ENCODE assay signal across 8 cellular contexts in the genomic region with DNA sequence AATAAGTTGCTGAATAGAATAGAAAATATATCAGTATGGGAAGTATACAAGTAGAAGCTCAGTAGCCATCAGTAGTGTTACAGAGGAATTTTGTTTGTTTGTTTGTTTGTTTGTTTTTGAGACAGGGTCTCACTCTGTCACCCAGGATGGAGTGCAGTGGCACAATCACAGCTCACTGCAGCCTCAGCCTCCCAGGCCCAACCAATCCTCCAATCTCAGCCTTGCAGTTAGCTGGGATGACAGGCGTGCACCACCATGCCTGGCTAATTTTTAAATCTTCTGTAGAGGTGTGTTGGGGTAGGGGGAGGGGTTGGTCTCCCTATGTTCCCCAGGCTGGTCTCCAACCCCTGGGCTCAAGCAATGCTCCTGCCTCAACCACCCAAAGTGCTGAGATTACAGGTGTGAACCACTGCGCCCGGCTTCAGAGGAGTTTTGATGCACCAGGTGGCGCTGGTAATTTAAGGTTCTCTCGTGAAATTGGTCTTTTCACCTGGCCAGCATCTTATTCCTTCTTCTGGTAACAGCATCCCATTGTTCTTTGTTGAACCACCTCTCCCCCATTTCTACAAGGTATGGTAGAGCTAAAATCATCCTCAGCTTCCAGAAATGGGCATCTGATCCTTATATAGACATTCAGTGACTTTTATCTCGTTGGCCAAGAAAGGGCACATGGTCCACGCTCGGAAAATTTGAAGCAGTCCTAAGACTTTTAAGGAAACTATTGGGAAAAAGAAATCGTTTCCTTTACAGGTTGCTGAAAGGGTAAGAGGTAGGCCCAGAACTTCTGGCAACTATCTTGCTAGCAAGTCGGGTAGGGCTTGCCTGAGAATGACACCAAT.
A peak's percentile ranks its signal among the peaks of the same experiment; 100 is the strongest.
DNase-seq lines count a peak whose midpoint lies in the region; TF ChIP-seq lines count a peak whose summit lies in the region.

No MANE protein-coding gene starts in this region.

- no peak overlapping the region for H3K27ac ChIP-seq in tibial artery

- DNase-seq in GM10266 (ENCODE audit: extremely low spot score) (peak; percentile 34), H7 (peak; percentile 56), NCI-H748 (lab: John Stamatoyannopoulos, UW; ENCODE audit: unreplicated experiment) (peak; percentile 71), activated T-cell treated with anti-CD3 and anti-CD28 coated beads for 48 hours (ENCODE audit: low read depth) (peak; percentile 37), cardiac septum (ENCODE audit: low spot score) (peak; percentile 74), tibial artery (no peak), mesothelial cell of epicardium (ENCODE audit: low spot score in 2 of 2, unreplicated experiment in 2 of 2) (no peak)
- DNase-seq in stimulated activated CD4-positive, alpha-beta T cell treated with anti-CD3 and anti-CD28 coated beads, Interleukin-4, amount 100 ng/mL, for 1 hour, result peak; percentile 60

- H3K27me3 Mint-ChIP-seq in mesothelial cell of epicardium (ENCODE audit: low read depth), result no peaks in the 10 kb centered on the region

- H3K36me3 ChIP-seq in H7 (replicated peaks; ENCODE audit: control insufficient read depth, insufficient read depth, low read length) (no peaks in the 10 kb centered on the region), tibial artery (no peaks in the 10 kb centered on the region)

- no peaks in the 10 kb centered on the region for H3K4me1 Mint-ChIP-seq in mesothelial cell of epicardium

- no peak overlapping the region for H3K27ac Mint-ChIP-seq in mesothelial cell of epicardium

- TF ChIP-seq CTCF in GM10266 (IDR thresholded peaks at IDR 0.05; ENCODE audit: control insufficient read depth, insufficient read depth, low read depth, missing control alignments) (peak; percentile 66), tibial artery (IDR thresholded peaks at IDR 0.05) (no peak), mesothelial cell of epicardium (IDR thresholded peaks at IDR 0.05; ENCODE audit: unreplicated experiment) (no peak)

- H3K4me3 Mint-ChIP-seq in mesothelial cell of epicardium, result no peak overlapping the region

- peaks cover 12% of the 10 kb centered on the region for H3K9me3 Mint-ChIP-seq in mesothelial cell of epicardium

- no peaks in the 10 kb centered on the region for H3K9me3 ChIP-seq in tibial artery

- H3K4me3 ChIP-seq in H7 (ENCODE audit: insufficient read depth, low read depth, low read length), result no peak overlapping the region
- no peak overlapping the region for H3K4me3 ChIP-seq in tibial artery

- peaks cover 0 to 7% (median 0%) of the 10 kb centered on the region in 4 donors for H3K4me1 ChIP-seq in tibial artery

- intact Hi-C loops in cardiac septum (cut with DNase I) (loop anchor here (2.0 kb wide), 1 partner anchor 159 kb away; no protein-coding TSS in a partner anchor), tibial artery (cut with DNase I; ENCODE audit: low total_unique reads) (no loop called here)

- H3K27me3 ChIP-seq in H7 (ENCODE audit: control insufficient read depth, insufficient read depth, low read length) (no peaks in the 10 kb centered on the region), tibial artery (no peaks in the 10 kb centered on the region)

- H3K36me3 Mint-ChIP-seq in mesothelial cell of epicardium, result no peaks in the 10 kb centered on the region

Comparison
In these comparisons a context has a peak if more than half of its experiments do, and no peak if none do; other contexts are left out.
1. DNase-seq: peak in GM10266 (single experiment), H7 (single experiment), NCI-H748 (single experiment), activated T-cell treated with anti-CD3 and anti-CD28 coated beads for 48 hours (single experiment), cardiac septum (single experiment) and stimulated activated CD4-positive, alpha-beta T cell treated with anti-CD3 and anti-CD28 coated beads, Interleukin-4, amount 100 ng/mL, for 1 hour (single experiment); none in tibial artery (0 of 2) and mesothelial cell of epicardium (0 of 2).